ENCODE assay signal across 8 cellular contexts in genomic region chr22:49305215-49305965, GRCh38.
DNase-seq lines count a peak whose midpoint lies in the region; ATAC-seq and TF ChIP-seq lines count a peak whose summit lies in the region.

No MANE protein-coding gene starts in this region.

- POLR2A ChIA-PET in HEK293 (lab: Yijun Ruan, JAX), result interaction anchor here (1.1 kb wide), 1 partner anchor 259 kb away, joined by 3 read pairs; no protein-coding TSS in a partner anchor

- no peaks in the 10 kb centered on the region for H3K9me3 ChIP-seq in HEK293 (ENCODE audit: control insufficient read depth, insufficient read depth, low read depth, low read length)

- in situ Hi-C loops in astrocyte of the cerebellum (cut with HindIII; ENCODE audit: low sequenced_read_pairs), result no loop called here

- peak in 11 of 14 donors; percentile 23 to 84 (median 56) for DNase-seq in C1 segment of cervical spinal cord (lab: John Stamatoyannopoulos, UW)
- peak; percentile 23 for DNase-seq in SW480 (ENCODE audit: low spot score)
- no peak for DNase-seq in astrocyte of the cerebellum (ENCODE audit: low read depth)
- peak; percentile 72 for DNase-seq in left lobe of liver (ENCODE audit: low spot score)
- DNase-seq in stimulated activated CD4-positive, alpha-beta T cell treated with anti-CD3 and anti-CD28 coated beads, Interleukin-4, amount 100 ng/mL, for 4 hours, result peak; percentile 18 to 65
- no peak for DNase-seq in amniotic stem cell (lab: John Stamatoyannopoulos, UW)

- peak; percentile 96 for ATAC-seq in left lobe of liver
- ATAC-seq in GM21381 (IDR thresholded peaks at IDR 0.05; ENCODE audit: unreplicated experiment), result no peak

- H3K4me3 ChIP-seq in HEK293 (ENCODE audit: low read depth, low read length), result no peak overlapping the region
- no peak overlapping the region for H3K4me3 ChIP-seq in astrocyte of the cerebellum (ENCODE audit: low read depth, low read length)

- H3K36me3 ChIP-seq in HEK293 (ENCODE audit: control insufficient read depth in 2 of 2, insufficient read depth in 1 of 2, low read length in 2 of 2), result no peaks in the 10 kb centered on the region

- TF ChIP-seq CTCF in HEK293 (tag by site-specific recombination; IDR thresholded peaks at IDR 0.05), result peak; percentile 67
- TF ChIP-seq CTCF in astrocyte of the cerebellum (IDR thresholded peaks at IDR 0.05; ENCODE audit: low read depth, low read length, missing control alignments), result peak; percentile 69

- no peak overlapping the region for H3K27ac ChIP-seq in HEK293 (ENCODE audit: extremely low read depth, low read depth, low read length)

- CTCF ChIA-PET in HEK293 (lab: Yijun Ruan, JAX), result interaction anchor here (0.6 to 4.3 kb wide), 45 partner anchors 8 to 1043 kb away, joined by 3 to 64 read pairs (median 4); no protein-coding TSS in a partner anchor

- no peaks in the 10 kb centered on the region for H3K4me1 ChIP-seq in HEK293 (ENCODE audit: control insufficient read depth, insufficient read depth, low read length)

TF ChIP-seq in HEK293, 187 proteins besides CTCF, POLR2A, EP300 and RAD21:
- TF ChIP-seq ZNF544 (tag by site-specific recombination; IDR thresholded peaks at IDR 0.05) (no peak), ZIC2 (tag by site-specific recombination; IDR thresholded peaks at IDR 0.05) (peak; percentile 42), KLF7 (tag by site-specific recombination; IDR thresholded peaks at IDR 0.05; ENCODE audit: borderline replicate concordance) (no peak), ZNF596 (tag by site-specific recombination; IDR thresholded peaks at IDR 0.05) (no peak), ZSCAN5A (tag by site-specific recombination; IDR thresholded peaks at IDR 0.05) (no peak), AEBP2 (tag by site-specific recombination; IDR thresholded peaks at IDR 0.05; ENCODE audit: borderline replicate concordance) (no peak), ZBTB1 (tag by site-specific recombination; IDR thresholded peaks at IDR 0.05) (no peak), ZNF37A (tag by site-specific recombination; IDR thresholded peaks at IDR 0.05) (no peak), HOXD13 (CRISPR knock-in tag; IDR thresholded peaks at IDR 0.05; ENCODE audit: borderline replicate concordance) (no peak), ZNF169 (tag by site-specific recombination; IDR thresholded peaks at IDR 0.05) (no peak), BCL11A (tag by site-specific recombination; IDR thresholded peaks at IDR 0.05; ENCODE audit: low read depth) (peak; percentile 20; the same call in 1 of the 2 replicates), KLF16 (tag by site-specific recombination; IDR thresholded peaks at IDR 0.05) (no peak), GLIS2 (tag by site-specific recombination; IDR thresholded peaks at IDR 0.05) (no peak), ZNF654 (tag by site-specific recombination; IDR thresholded peaks at IDR 0.05; ENCODE audit: low read depth) (peak; percentile 55), ZNF704 (tag by site-specific recombination; IDR thresholded peaks at IDR 0.05) (no peak), ZNF112 (tag by site-specific recombination; IDR thresholded peaks at IDR 0.05) (no peak), ZNF211 (tag by site-specific recombination; IDR thresholded peaks at IDR 0.05; ENCODE audit: low read depth) (no peak), ZNF2 (tag by site-specific recombination; IDR thresholded peaks at IDR 0.05) (peak; percentile 67), MYNN (tag by site-specific recombination; IDR thresholded peaks at IDR 0.05; ENCODE audit: borderline replicate concordance) (no peak), ZNF791 (tag by site-specific recombination; IDR thresholded peaks at IDR 0.05) (no peak), TRIM28 (IDR thresholded peaks at IDR 0.05; ENCODE audit: borderline replicate concordance, low read length) (no peak), ZNF16 (tag by site-specific recombination; IDR thresholded peaks at IDR 0.05; ENCODE audit: low read depth) (no peak), ZSCAN30 (tag by site-specific recombination; IDR thresholded peaks at IDR 0.05) (no peak), ZNF707 (tag by site-specific recombination; IDR thresholded peaks at IDR 0.05) (no peak), ZNF423 (tag by site-specific recombination; IDR thresholded peaks at IDR 0.05) (no peak), ZNF624 (tag by site-specific recombination; IDR thresholded peaks at IDR 0.05) (no peak), ZNF558 (tag by site-specific recombination; IDR thresholded peaks at IDR 0.05) (no peak), ZNF518A (tag by site-specific recombination; conservative IDR thresholded peaks at IDR 0.05; ENCODE audit: low read depth) (no peak), GLIS1 (tag by site-specific recombination; IDR thresholded peaks at IDR 0.05) (peak; percentile 49)

Comparison
In these comparisons a context has a peak if more than half of its experiments do, and no peak if none do; other contexts are left out.
1. DNase-seq: peak in C1 segment of cervical spinal cord (11 of 14), SW480 (single experiment), left lobe of liver (single experiment) and stimulated activated CD4-positive, alpha-beta T cell treated with anti-CD3 and anti-CD28 coated beads, Interleukin-4, amount 100 ng/mL, for 4 hours (2 of 2); none in astrocyte of the cerebellum (single experiment) and amniotic stem cell (single experiment).